Comparison of ENCODE assay signal across 8 cellular contexts in genomic region chr4:153151535-153152452, GRCh38. TPM values are rescaled to one million over a fixed set of nuclear protein-coding genes. Genes with fewer than 3 reads are reported as not detected.
A peak's percentile ranks its signal among the peaks of the same experiment; 100 is the strongest.
DNase-seq lines count a peak whose midpoint lies in the region; ATAC-seq, FAIRE-seq and TF ChIP-seq lines count a peak whose summit lies in the region.

No MANE protein-coding gene starts in this region.

- no peak for TF ChIP-seq CTCF in K562 (IDR thresholded peaks at IDR 0.05 in 2 of 3, conservative IDR thresholded peaks at IDR 0.05 in 1 of 3; ENCODE audit: insufficient read depth in 2 of 3, low read depth in 1 of 3, low read length in 3 of 3)
- TF ChIP-seq CTCF in kidney (IDR thresholded peaks at IDR 0.05; ENCODE audit: borderline replicate concordance, extremely low read depth, insufficient read depth), result no peak

- no peak overlapping the region for H3K27ac ChIP-seq in K562 (ENCODE audit: extremely low read depth, low read depth, low read length)
- no peak overlapping the region for H3K27ac ChIP-seq in kidney (ENCODE audit: low read depth in 2 of 2, low read length in 2 of 2)

- H3K4me1 ChIP-seq in K562 (replicated peaks in 1 of 2; ENCODE audit: control insufficient read depth in 2 of 2, insufficient read depth in 2 of 2, low read length in 2 of 2) (peaks cover 11 to 12% of the 10 kb centered on the region in 2 experiments), kidney (ENCODE audit: control insufficient read depth in 1 of 2, insufficient read depth in 1 of 2, low read depth in 1 of 2, low read length in 2 of 2) (peaks cover 6 to 17% of the 10 kb centered on the region in 2 donors)

- H3K36me3 ChIP-seq in K562 (ENCODE audit: control insufficient read depth, insufficient read depth, low read length) (no peaks in the 10 kb centered on the region), kidney (ENCODE audit: control insufficient read depth in 1 of 2, insufficient read depth in 2 of 2, low read length in 2 of 2) (no peaks in the 10 kb centered on the region)

- peaks cover 25 to 35% of the 10 kb centered on the region in 2 experiments; a peak in 4 of 5 replicates for H3K27me3 ChIP-seq in K562 (ENCODE audit: control insufficient read depth in 2 of 2, insufficient read depth in 2 of 2, low read length in 2 of 2)

- ATAC-seq in HG03354 (IDR thresholded peaks at IDR 0.05; ENCODE audit: poor library complexity, severe bottlenecking, unreplicated experiment), result peak; percentile 38
- no peak for ATAC-seq in K562
- ATAC-seq in HG03378 (IDR thresholded peaks at IDR 0.05; ENCODE audit: unreplicated experiment), result no peak

- no peak for TF ChIP-seq POLR2A in K562 (conservative IDR thresholded peaks at IDR 0.05)

- DNase-seq in DMS53 treated with DMSO at 0.1 percent for 48 hours (lab: John Stamatoyannopoulos, UW; ENCODE audit: unreplicated experiment) (peak; percentile 54), NCI-H748 treated with DMSO at 0.1 percent for 48 hours (lab: John Stamatoyannopoulos, UW) (peak; percentile 75), K562 (ENCODE audit: extremely low read depth in 1 of 4, low spot score in 3 of 4) (peak in 2 of 4 experiments; percentile 36 to 48), kidney (peak; percentile 92), cortex of kidney (lab: John Stamatoyannopoulos, UW) (no peak)
- peak; percentile 43 to 57 for DNase-seq in stimulated activated CD4-positive, alpha-beta T cell treated with anti-CD3 and anti-CD28 coated beads, Interleukin-2, amount 100 ng/mL, for 24 hours

- TF ChIP-seq RAD21 in K562 (CRISPR knock-in tag; conservative IDR thresholded peaks at IDR 0.05 in 1 of 2, IDR thresholded peaks at IDR 0.05 in 1 of 2), result no peak

- FAIRE-seq in K562 (lab: Jason Lieb, UNC), result no peak
- FAIRE-seq in kidney (lab: Jason Lieb, UNC), result no peak

- TF ChIP-seq EP300 in K562 (IDR thresholded peaks at IDR 0.05; ENCODE audit: low read length), result no peak

- in situ Hi-C loops in K562 (cut with MboI), result loop anchor here (10.0 kb wide), 1 partner anchor 423 kb away; no protein-coding TSS in a partner anchor

- WGBS in K562 (ENCODE audit: insufficient coverage, low coverage, missing lambda C conversion rate), result 16% methylated on average over 31 of the region's 31 CpGs

- no peaks in the 10 kb centered on the region for H3K9me1 ChIP-seq in K562 (ENCODE audit: control insufficient read depth, insufficient read depth, low read length)

- H3K9me3 ChIP-seq in K562 (replicated peaks; ENCODE audit: control insufficient read depth, insufficient read depth, low read depth, low read length) (no peaks in the 10 kb centered on the region), kidney (ENCODE audit: control insufficient read depth in 1 of 2, low read length in 2 of 2) (no peaks in the 10 kb centered on the region)

- no peaks in the 10 kb centered on the region for H3K79me2 ChIP-seq in K562 (ENCODE audit: control insufficient read depth, insufficient read depth, low read length)

- POLR2A ChIA-PET in K562 (lab: Yijun Ruan, JAX), result interaction anchor here (0.9 to 1.3 kb wide), 2 partner anchors 9 to 12 kb away, joined by 3 to 4 read pairs; no protein-coding TSS in a partner anchor

- intact Hi-C loops in K562 (cut with micrococcal nuclease) (no loop called here), kidney (cut with DNase I) (no loop called here)

- no peak overlapping the region for H3K4me2 ChIP-seq in K562 (ENCODE audit: insufficient read depth, low read length)

- no peak overlapping the region for H3K9ac ChIP-seq in K562 (ENCODE audit: insufficient read depth in 1 of 2, low read depth in 2 of 2, low read length in 2 of 2)
- no peak overlapping the region for H3K9ac ChIP-seq in kidney (ENCODE audit: low read length in 2 of 2)

- no TSS peak for BruUV-seq in K562 (replicated peaks; lab: Mats Ljungman, UMichigan)

- H3K4me3 ChIP-seq in K562 (no peak overlapping the region), kidney (ENCODE audit: low read length in 2 of 2) (peak overlapping the region in 1 of 2 donors; percentile 77)

- H2AFZ ChIP-seq in K562 (ENCODE audit: low read depth, low read length), result no peak overlapping the region

- peaks cover 2% of the 10 kb centered on the region; the same call in 1 of the 2 replicates for H4K20me1 ChIP-seq in K562 (replicated peaks; ENCODE audit: control insufficient read depth, insufficient read depth, low read length)

- CTCF ChIA-PET in K562 (lab: Yijun Ruan, JAX; ENCODE audit: low intra/inter-chr PET ratio), result no interaction called here

TF ChIP-seq in K562, 482 proteins besides CTCF, POLR2A, EP300 and RAD21 (continues in another document):
- TF ChIP-seq ATF3 (IDR thresholded peaks at IDR 0.05), result peak; percentile 93
- no peak for TF ChIP-seq ATF3 (CRISPR knock-in tag; conservative IDR thresholded peaks at IDR 0.05)
- TF ChIP-seq SPI1 (IDR thresholded peaks at IDR 0.05; ENCODE audit: borderline replicate concordance, low read depth, low read length), result peak; percentile 90
- no peak for TF ChIP-seq ZNF707 (CRISPR knock-in tag; conservative IDR thresholded peaks at IDR 0.05)
- no peak for TF ChIP-seq PCBP2 (IDR thresholded peaks at IDR 0.05; ENCODE audit: low read depth, low read length, poor library complexity, severe bottlenecking)
- TF ChIP-seq RFX1 (IDR thresholded peaks at IDR 0.05), result peak; percentile 68
- TF ChIP-seq CEBPB (tag; IDR thresholded peaks at IDR 0.05), result peak; percentile 87
- peak; percentile 59 for TF ChIP-seq HDAC3 (IDR thresholded peaks at IDR 0.05; ENCODE audit: borderline replicate concordance, partially characterized antibody)
- TF ChIP-seq TBL1XR1 (IDR thresholded peaks at IDR 0.05; ENCODE audit: low read length in 2 of 2), result no peak
- TF ChIP-seq RFX5 (IDR thresholded peaks at IDR 0.05; ENCODE audit: low read depth, low read length), result no peak
- TF ChIP-seq NFIC (IDR thresholded peaks at IDR 0.05), result no peak
- peak; percentile 66 for TF ChIP-seq ZNF24 (IDR thresholded peaks at IDR 0.05)
- TF ChIP-seq CEBPG (CRISPR knock-in tag; IDR thresholded peaks at IDR 0.05), result peak; percentile 82
- TF ChIP-seq CEBPG (tag; conservative IDR thresholded peaks at IDR 0.05 in 1 of 2, IDR thresholded peaks at IDR 0.05 in 1 of 2), result peak; percentile 89 to 92
- no peak for TF ChIP-seq RBM15 (IDR thresholded peaks at IDR 0.05; ENCODE audit: insufficient read depth, low read length)

RNA-seq across cellular contexts. Expression of gene TRIM2, which starts 52.4 kb away (rescaled TPM):
- 0.56 TPM in 2 replicates for total RNA-seq in K562 (2011; cell fraction: chromatin; rRNA removed; ENCODE audit: low replicate concordance)
- total RNA-seq in K562 (2011; cell fraction: nucleolus; rRNA removed), result 0.50 and 0.66 TPM in 2 replicates
- 0.69 TPM in 1 of 2 replicates, not detected in the other for total RNA-seq in K562 (2011; cell fraction: nucleoplasm; rRNA removed)
- total RNA-seq in K562 (2014; rRNA removed) (0.12 and 0.41 TPM in 2 replicates), K562 (2014; rRNA removed; fragmentation: Illumina TruSeq; extraction: Trizol) (0.10 and 0.18 TPM in 2 replicates), K562 (2015; rRNA removed; fragmentation: Illumina TruSeq; extraction: Trizol) (0.04 TPM in 2 replicates), K562 (2021) (0.09 and 0.16 TPM in 2 replicates), kidney (122 TPM)
- polyA plus RNA-seq in K562 (2011; rRNA removed) (0.11 and 0.17 TPM in 2 replicates), K562 (2014; fragmentation: Illumina TruSeq; extraction: Trizol) (0.03 and 0.27 TPM in 2 replicates), K562 (2014; fragmentation: Nextera tagmentation; extraction: Ambion mirVana) (under 1 TPM; 0.01 TPM), K562 (2014; rRNA removed) (1.0 TPM in 1 of 2 replicates, not detected in the other), kidney (ENCODE audit: insufficient read depth, low read depth, low replicate concordance) (23.3 TPM)
- polyA plus RNA-seq in K562 (2011; cell fraction: cytosol; rRNA removed), result 0.03 and 0.25 TPM in 2 replicates
- 0.39 and 0.46 TPM in 2 replicates for polyA plus RNA-seq in K562 (2011; cell fraction: nucleus; rRNA removed)
- 0.14 and 0.53 TPM in 2 replicates for polyA plus RNA-seq in K562 (2012)
- polyA minus RNA-seq in K562 (2011; rRNA and poly(A)+ RNA removed), result 0.21 and 0.46 TPM in 2 replicates
- polyA minus RNA-seq in K562 (2011; cell fraction: cytosol; rRNA and poly(A)+ RNA removed), result not detected in 2 replicates
- polyA minus RNA-seq in K562 (2011; cell fraction: nucleus; rRNA and poly(A)+ RNA removed), result 0.13 and 0.33 TPM in 2 replicates

Comparison
In these comparisons a context has a peak if more than half of its experiments do, and no peak if none do; other contexts are left out.
1. RNA of gene TRIM2, which starts 52.4 kb away (total RNA-seq): 122 TPM in kidney (single experiment); 0.04 to 0.69 TPM in K562; every median in the first group is over 10 times any median in the second.